Comparison of ENCODE assay signal across 29 cellular contexts in genomic region chr6:13314806-13315205, GRCh38.
"Had no signal": no experiment of that assay in that cellular context is flagged by ENCODE, and none has a peak within 500 bp of the region (broad histone marks: within the 10 kb centered on the region; RNA-seq: fewer than 3 reads in every experiment).

No MANE protein-coding gene starts in this region.

- H3K9me3 Mint-ChIP-seq: naive thymus-derived CD8-positive, alpha-beta T cell; natural killer cell treated with Interleukin-12 subunit alpha and Interleukin-12 subunit beta and Interleukin-15 and Interleukin-18, amount 100 ng/mL, for 72 hours; neural progenitor cell; stimulated activated memory B cell treated with anti-CD40 and anti-IgM and Interleukin-4, amounts not matched to agents 10 μg/mL and 1 μg/mL and 100 μg/mL, for 72 hours; stimulated activated naive CD8-positive, alpha-beta T cell treated with anti-CD3 and anti-CD28 coated beads, Interleukin-15, amount 100 ng/mL, for 72 hours; type B pancreatic cell had no signal

- ATAC-seq: naive thymus-derived CD8-positive, alpha-beta T cell; natural killer cell treated with Interleukin-12 subunit alpha and Interleukin-12 subunit beta and Interleukin-15 and Interleukin-18, amount 100 ng/mL, for 72 hours; psoas muscle; right cardiac atrium; right lobe of liver; stimulated activated memory B cell treated with anti-CD40 and anti-IgM and Interleukin-4, amounts not matched to agents 10 μg/mL and 1 μg/mL and 100 μg/mL, for 72 hours; stimulated activated naive CD8-positive, alpha-beta T cell treated with anti-CD3 and anti-CD28 coated beads, Interleukin-15, amount 100 ng/mL, for 72 hours; stimulated activated naive CD8-positive, alpha-beta T cell treated with anti-CD3 and anti-CD28 coated beads, Interleukin-15, Interleukin-2, amounts not matched to agents 100 U/mL and 50 U/mL, for 24 hours; upper lobe of right lung had no signal

- H3K9me3 ChIP-seq: ovary, psoas muscle, right lobe of liver, sigmoid colon, suprapubic skin, testis, tibial artery, transverse colon, upper lobe of right lung, uterus had no signal

- H3K4me3 Mint-ChIP-seq: naive thymus-derived CD8-positive, alpha-beta T cell; natural killer cell treated with Interleukin-12 subunit alpha and Interleukin-12 subunit beta and Interleukin-15 and Interleukin-18, amount 100 ng/mL, for 72 hours; neural progenitor cell; stimulated activated memory B cell treated with anti-CD40 and anti-IgM and Interleukin-4, amounts not matched to agents 10 μg/mL and 1 μg/mL and 100 μg/mL, for 72 hours; stimulated activated naive CD8-positive, alpha-beta T cell treated with anti-CD3 and anti-CD28 coated beads, Interleukin-15, amount 100 ng/mL, for 72 hours; type B pancreatic cell had no signal

- H3K4me1 Mint-ChIP-seq: neural progenitor cell; stimulated activated memory B cell treated with anti-CD40 and anti-IgM and Interleukin-4, amounts not matched to agents 10 μg/mL and 1 μg/mL and 100 μg/mL, for 72 hours; stimulated activated naive CD8-positive, alpha-beta T cell treated with anti-CD3 and anti-CD28 coated beads, Interleukin-15, amount 100 ng/mL, for 72 hours had no signal

- H3K27me3 Mint-ChIP-seq: naive thymus-derived CD8-positive, alpha-beta T cell; natural killer cell treated with Interleukin-12 subunit alpha and Interleukin-12 subunit beta and Interleukin-15 and Interleukin-18, amount 100 ng/mL, for 72 hours; progenitor cell of endocrine pancreas; stimulated activated memory B cell treated with anti-CD40 and anti-IgM and Interleukin-4, amounts not matched to agents 10 μg/mL and 1 μg/mL and 100 μg/mL, for 72 hours; stimulated activated naive CD8-positive, alpha-beta T cell treated with anti-CD3 and anti-CD28 coated beads, Interleukin-15, amount 100 ng/mL, for 72 hours; type B pancreatic cell had no signal

- DNase-seq: naive thymus-derived CD8-positive, alpha-beta T cell; occipital lobe; ovary; posterior cingulate gyrus; psoas muscle; right cardiac atrium; right lobe of liver; sigmoid colon; small intestine; stimulated activated CD4-positive, alpha-beta T cell treated with anti-CD3 and anti-CD28 coated beads, Interleukin-15, amount 100 ng/mL, for 24 hours; stimulated activated CD4-positive, alpha-beta T cell treated with anti-CD3 and anti-CD28 coated beads, Interleukin-2, amount 100 ng/mL, for 24 hours; stimulated activated CD4-positive, alpha-beta T cell treated with anti-CD3 and anti-CD28 coated beads, Interleukin-2, amount 100 ng/mL, for 48 hours; stimulated activated CD4-positive, alpha-beta T cell treated with anti-CD3 and anti-CD28 coated beads, Interleukin-4, amount 100 ng/mL, for 24 hours; stimulated activated CD8-positive, alpha-beta memory T cell treated with anti-CD3 and anti-CD28 coated beads, Interleukin-4, amount 100 ng/mL, for 48 hours; stimulated activated naive CD4-positive, alpha-beta T cell; stimulated activated naive CD8-positive, alpha-beta T cell treated with anti-CD3 and anti-CD28 coated beads, Interleukin-15, amount 100 ng/mL, for 72 hours; stimulated activated naive CD8-positive, alpha-beta T cell treated with anti-CD3 and anti-CD28 coated beads, Interleukin-15, Interleukin-2, amounts not matched to agents 100 U/mL and 50 U/mL, for 24 hours; substantia nigra; testis; tibial artery; transverse colon; upper lobe of right lung; uterus had no signal

- H3K27ac Mint-ChIP-seq: naive thymus-derived CD8-positive, alpha-beta T cell; natural killer cell treated with Interleukin-12 subunit alpha and Interleukin-12 subunit beta and Interleukin-15 and Interleukin-18, amount 100 ng/mL, for 72 hours; neural progenitor cell; progenitor cell of endocrine pancreas; stimulated activated memory B cell treated with anti-CD40 and anti-IgM and Interleukin-4, amounts not matched to agents 10 μg/mL and 1 μg/mL and 100 μg/mL, for 72 hours; stimulated activated naive CD8-positive, alpha-beta T cell treated with anti-CD3 and anti-CD28 coated beads, Interleukin-15, amount 100 ng/mL, for 72 hours; type B pancreatic cell had no signal
